1 cellular context compared by ENCODE assay signal in genomic region chr15:40902605-40903561, GRCh38.
TF ChIP-seq lines count a peak whose summit lies in the region.

No MANE protein-coding gene starts in this region.

TF ChIP-seq in GM12878, 131 proteins besides CTCF, POLR2A, EP300 and RAD21:
- TF ChIP-seq HCFC1 (IDR thresholded peaks at IDR 0.05; ENCODE audit: low read length) (no peak), SMAD5 (IDR thresholded peaks at IDR 0.05; ENCODE audit: low read depth) (no peak), SREBF2 (IDR thresholded peaks at IDR 0.05; ENCODE audit: low read length) (no peak), DPF2 (IDR thresholded peaks at IDR 0.05) (no peak), TCF12 (IDR thresholded peaks at IDR 0.05; ENCODE audit: low read depth, low read length) (no peak), YBX1 (IDR thresholded peaks at IDR 0.05) (no peak), CUX1 (IDR thresholded peaks at IDR 0.05; ENCODE audit: insufficient replicate concordance, low read depth, low read length) (no peak), CEBPZ (IDR thresholded peaks at IDR 0.05; ENCODE audit: low read depth, low read length) (no peak), ATF2 (IDR thresholded peaks at IDR 0.05; ENCODE audit: low read length) (no peak), MAX (IDR thresholded peaks at IDR 0.05; ENCODE audit: low read depth, low read length) (no peak), CEBPB (IDR thresholded peaks at IDR 0.05; ENCODE audit: borderline replicate concordance in 1 of 2, low read depth in 2 of 2, low read length in 2 of 2) (peak in 1 of 2 experiments; percentile 75; a peak in 1 of 4 replicates), IKZF1 (conservative IDR thresholded peaks at IDR 0.05) (no peak), HDAC6 (IDR thresholded peaks at IDR 0.05; ENCODE audit: unreplicated experiment) (no peak), LARP7 (IDR thresholded peaks at IDR 0.05) (no peak), USF1 (IDR thresholded peaks at IDR 0.05; ENCODE audit: borderline replicate concordance, extremely low read length, insufficient read depth, low read depth, low read length) (peak; percentile 53), CREB1 (IDR thresholded peaks at IDR 0.05; ENCODE audit: low read depth) (no peak)
